In the genomic region with DNA sequence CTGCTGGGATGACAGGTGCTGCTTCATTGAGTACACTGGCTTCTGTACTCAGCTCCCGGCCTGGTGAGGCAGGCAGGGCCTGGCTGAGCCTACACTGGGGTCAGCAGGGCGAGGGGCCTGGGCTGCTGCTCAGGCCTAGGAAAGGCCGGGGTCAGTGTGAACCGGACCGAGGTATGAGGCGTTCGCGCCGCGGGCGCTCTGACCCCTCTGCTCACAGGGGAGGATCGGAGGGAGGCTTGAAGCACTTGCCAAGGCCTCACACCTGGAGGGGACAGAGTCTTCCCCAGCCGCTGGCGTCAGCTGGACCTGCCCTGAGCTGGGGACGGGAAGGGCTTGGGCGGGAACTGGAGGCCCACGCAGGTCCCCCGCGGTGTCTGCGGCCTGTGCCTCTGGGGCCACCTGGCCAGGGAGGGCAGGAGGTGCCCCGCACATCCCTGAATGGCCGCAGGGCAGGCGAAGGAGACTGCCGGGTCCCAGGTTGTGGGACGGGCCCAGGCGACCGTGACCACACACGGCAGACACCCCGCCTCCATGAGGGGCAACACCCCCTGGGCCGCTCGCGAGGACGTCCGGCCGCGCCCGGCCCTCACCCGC, we compare ENCODE assay signal across 8 cellular contexts. TPM values are rescaled to one million over a fixed set of nuclear protein-coding genes. Genes with fewer than 3 reads are reported as not detected.
DNase-seq lines count a peak whose midpoint lies in the region; ATAC-seq and TF ChIP-seq lines count a peak whose summit lies in the region.

No MANE protein-coding gene starts in this region.

- WGBS in gastroesophageal sphincter (ENCODE audit: low coverage in 1 of 2), 2 donors = no CpG with 5 or more reads among the region's 38 CpGs
- WGBS in sigmoid colon, 2 donors = 3 to 5% methylated on average over 38 of the region's 38 CpGs

- peaks cover 49% of the 10 kb centered on the region for H3K4me1 ChIP-seq in BLaER1
- peaks cover 0 to 32% (median 24%) of the 10 kb centered on the region in 3 donors for H3K4me1 ChIP-seq in gastroesophageal sphincter
- H3K4me1 ChIP-seq in sigmoid colon = peaks cover 0 to 31% (median 26%) of the 10 kb centered on the region in 4 donors

- peak overlapping the region; percentile 85 for H3K9ac ChIP-seq in BLaER1

- intact Hi-C loops in sigmoid colon (cut with DNase I) = loop anchor here (1.0 to 10.0 kb wide), 9 partner anchors 21 to 1490 kb away; a partner anchor contains a TSS

- H3K4me2 ChIP-seq in BLaER1 = peak overlapping the region; percentile 96

- H3K4me3 ChIP-seq in BLaER1 (peak overlapping the region; percentile 80), WI38 (ENCODE audit: low read depth, low read length) (peak overlapping the region; percentile 85), gastroesophageal sphincter (peak overlapping the region; percentile 41 to 91), sigmoid colon (peak overlapping the region; percentile 45 to 97 (median 84))

- H3K36me3 ChIP-seq in BLaER1 = peaks cover 33% of the 10 kb centered on the region
- peaks cover 0 to 33% of the 10 kb centered on the region in 2 donors for H3K36me3 ChIP-seq in gastroesophageal sphincter
- H3K36me3 ChIP-seq in sigmoid colon = peaks cover 7 to 20% (median 10%) of the 10 kb centered on the region in 4 donors

- H3K9me3 ChIP-seq in BLaER1 = no peaks in the 10 kb centered on the region
- no peaks in the 10 kb centered on the region for H3K9me3 ChIP-seq in gastroesophageal sphincter
- H3K9me3 ChIP-seq in sigmoid colon = no peaks in the 10 kb centered on the region

- TF ChIP-seq POLR2A in gastroesophageal sphincter (IDR thresholded peaks at IDR 0.05) (no peak), sigmoid colon (IDR thresholded peaks at IDR 0.05) (no peak)

- H3K27me3 ChIP-seq in BLaER1 (peaks cover 3% of the 10 kb centered on the region; the same call in 1 of the 2 replicates), gastroesophageal sphincter (peaks cover 13% of the 10 kb centered on the region), sigmoid colon (peaks cover 0 to 15% (median 6%) of the 10 kb centered on the region in 3 donors)

- ATAC-seq in GM19043 (IDR thresholded peaks at IDR 0.05; ENCODE audit: low read depth, unreplicated experiment) = peak; percentile 2
- ATAC-seq in HG03159 (IDR thresholded peaks at IDR 0.05; ENCODE audit: unreplicated experiment) = peak; percentile 26
- peak; percentile 22 for ATAC-seq in gastroesophageal sphincter

- peak overlapping the region; percentile 74 for H3K27ac ChIP-seq in BLaER1
- peak overlapping the region; percentile 14 to 96 (median 90) for H3K27ac ChIP-seq in gastroesophageal sphincter
- H3K27ac ChIP-seq in sigmoid colon = peak overlapping the region; percentile 86 to 93 (median 90)

- H4K20me1 ChIP-seq in BLaER1 = peaks cover 3% of the 10 kb centered on the region; the same call in 1 of the 2 replicates

- no peak for TF ChIP-seq EP300 in gastroesophageal sphincter (IDR thresholded peaks at IDR 0.05)
- no peak for TF ChIP-seq EP300 in sigmoid colon (IDR thresholded peaks at IDR 0.05)

- DNase-seq in sigmoid colon (no peak), NAMALWA (ENCODE audit: low spot score) (no peak), DMS79 treated with DMSO at 0.1 percent for 48 hours (lab: John Stamatoyannopoulos, UW) (no peak)

- TF ChIP-seq CTCF in WI38 (IDR thresholded peaks at IDR 0.05; ENCODE audit: low read depth, low read length) (no peak), gastroesophageal sphincter (IDR thresholded peaks at IDR 0.05) (no peak), sigmoid colon (IDR thresholded peaks at IDR 0.05) (no peak)

RNA-seq across cellular contexts. Expression of a gene that starts 0.5 kb away (rescaled TPM):
- total RNA-seq in gastroesophageal sphincter (10 to 100 TPM; 18.2 to 30.0 (median 21.6) TPM), sigmoid colon (10 to 100 TPM; 12.8 to 17.0 (median 15.0) TPM)
- polyA plus RNA-seq in sigmoid colon = 10 to 100 TPM in 2 of 3 donors, 1 to 10 TPM in 1; 9.9 to 21.9 (median 12.6) TPM

RNA-seq across cellular contexts. Expression of a gene that starts 20.3 kb away (rescaled TPM):
- total RNA-seq in gastroesophageal sphincter = 10 to 100 TPM; 54.4 to 78.6 (median 69.8) TPM
- total RNA-seq in sigmoid colon = 10 to 100 TPM; 49.0 to 56.2 (median 50.7) TPM
- 100 to 1,000 TPM in 1 of 3 donors, 10 to 100 TPM in 2; 40.8 to 113 (median 52.2) TPM for polyA plus RNA-seq in sigmoid colon

RNA-seq across cellular contexts. Expression of a gene that starts 20.5 kb away (rescaled TPM):
- 10 to 100 TPM in 1 of 4 donors, 1 to 10 TPM in 3; 5.0 to 14.6 (median 9.2) TPM for total RNA-seq in gastroesophageal sphincter
- total RNA-seq in sigmoid colon = 1 to 10 TPM; 6.2 to 9.1 (median 6.7) TPM
- polyA plus RNA-seq in sigmoid colon = 1 to 10 TPM; 2.4 to 9.1 (median 2.5) TPM
